In genomic region chr10:3803884-3804741, GRCh38 we compare ENCODE assay signal across 8 cellular contexts. TPM values are rescaled to one million over a fixed set of nuclear protein-coding genes. Genes with fewer than 3 reads are reported as not detected.
A peak's percentile ranks its signal among the peaks of the same experiment; 100 is the strongest.
DNase-seq lines count a peak whose midpoint lies in the region; ATAC-seq and TF ChIP-seq lines count a peak whose summit lies in the region.

No MANE protein-coding gene starts in this region.

- H3K9ac ChIP-seq in liver (ENCODE audit: low read depth in 1 of 2, low read length in 2 of 2) (peak overlapping the region in 1 of 2 donors; percentile 56), subcutaneous abdominal adipose tissue (ENCODE audit: low read length in 5 of 5) (peak overlapping the region in 4 of 5 donors; percentile 13 to 50 (median 31))

- H3K27ac ChIP-seq in liver (ENCODE audit: low read depth in 1 of 2, low read length in 2 of 2) (peak overlapping the region; percentile 80 to 86), subcutaneous abdominal adipose tissue (ENCODE audit: low read depth, low read length) (peak overlapping the region; percentile 98)

- no peak for TF ChIP-seq CTCF in liver (IDR thresholded peaks at IDR 0.05; ENCODE audit: low read depth, low read length, missing input control)

- H3K4me1 ChIP-seq in liver (ENCODE audit: control insufficient read depth in 4 of 4, insufficient read depth in 4 of 4, low read length in 3 of 4), result peaks cover 3 to 29% (median 9%) of the 10 kb centered on the region in 4 donors
- H3K4me1 ChIP-seq in subcutaneous abdominal adipose tissue (ENCODE audit: control insufficient read depth in 5 of 5, insufficient read depth in 5 of 5, low read length in 5 of 5), result peaks cover 8 to 51% (median 37%) of the 10 kb centered on the region in 5 donors

- TF ChIP-seq RAD21 in liver (IDR thresholded peaks at IDR 0.05), result no peak

- H3K36me3 ChIP-seq in liver (ENCODE audit: control insufficient read depth in 4 of 4, insufficient read depth in 3 of 4, low read depth in 1 of 4, low read length in 3 of 4) (no peaks in the 10 kb centered on the region), subcutaneous abdominal adipose tissue (ENCODE audit: control insufficient read depth in 5 of 5, insufficient read depth in 5 of 5, low read length in 5 of 5) (no peaks in the 10 kb centered on the region)

- WGBS in liver, result 83% methylated on average over 13 of the region's 13 CpGs

- no peak for ATAC-seq in HG03280 (IDR thresholded peaks at IDR 0.05; ENCODE audit: unreplicated experiment)
- ATAC-seq in HG03097 (IDR thresholded peaks at IDR 0.05; ENCODE audit: low FRiP score, unreplicated experiment), result no peak

- DNase-seq in COLO668 (lab: John Stamatoyannopoulos, UW; ENCODE audit: unreplicated experiment) (peak; percentile 18), OCI-M2 (lab: John Stamatoyannopoulos, UW; ENCODE audit: unreplicated experiment) (peak; percentile 31), NCI-H2081 (lab: John Stamatoyannopoulos, UW) (no peak)
- DNase-seq in activated naive CD4-positive, alpha-beta T cell treated with anti-CD3 and anti-CD28 coated beads, Interleukin-2, amount 50 U/mL, for 16 hours, result peak; percentile 63

- H3K9me3 ChIP-seq in liver (ENCODE audit: control insufficient read depth in 4 of 4, low read length in 3 of 4), result no peaks in the 10 kb centered on the region
- no peaks in the 10 kb centered on the region for H3K9me3 ChIP-seq in subcutaneous abdominal adipose tissue (ENCODE audit: control insufficient read depth in 5 of 5, low read length in 5 of 5)

- H3K27me3 ChIP-seq in liver (ENCODE audit: control insufficient read depth in 4 of 4, insufficient read depth in 4 of 4, low read length in 3 of 4) (no peaks in the 10 kb centered on the region), subcutaneous abdominal adipose tissue (ENCODE audit: control insufficient read depth in 5 of 5, insufficient read depth in 4 of 5, low read length in 5 of 5) (no peaks in the 10 kb centered on the region)

- H3K4me3 ChIP-seq in liver (ENCODE audit: low read depth in 1 of 3, low read length in 3 of 3), result no peak overlapping the region
- peak overlapping the region in 1 of 5 donors; percentile 19 for H3K4me3 ChIP-seq in subcutaneous abdominal adipose tissue (ENCODE audit: low read depth in 1 of 5, low read length in 5 of 5)

TF ChIP-seq in liver, 16 proteins besides CTCF, POLR2A, EP300 and RAD21:
- TF ChIP-seq FOXA1 (IDR thresholded peaks at IDR 0.05) (no peak), MAX (IDR thresholded peaks at IDR 0.05) (no peak), GABPA (IDR thresholded peaks at IDR 0.05 in 1 of 2, conservative IDR thresholded peaks at IDR 0.05 in 1 of 2) (no peak), TAF1 (conservative IDR thresholded peaks at IDR 0.05) (no peak), HNF4G (IDR thresholded peaks at IDR 0.05) (no peak), RXRA (IDR thresholded peaks at IDR 0.05) (no peak), SP1 (IDR thresholded peaks at IDR 0.05) (no peak), EGR1 (IDR thresholded peaks at IDR 0.05; ENCODE audit: low read depth in 2 of 2) (no peak), REST (IDR thresholded peaks at IDR 0.05) (no peak), ATF3 (IDR thresholded peaks at IDR 0.05) (no peak), JUND (IDR thresholded peaks at IDR 0.05) (no peak)

RNA-seq across cellular contexts. Expression of gene KLF6, which starts 19.1 kb away (rescaled TPM):
- 10 to 100 TPM; 17.7 to 26.6 TPM for total RNA-seq in liver
- 100 to 1,000 TPM in 1 of 2 donors, 10 to 100 TPM in 1; 11.0 to 124 TPM for polyA plus RNA-seq in liver

Comparison
In these comparisons a context has a peak if more than half of its experiments do, and no peak if none do; other contexts are left out.
1. DNase-seq: peak in COLO668 (single experiment), OCI-M2 (single experiment) and activated naive CD4-positive, alpha-beta T cell treated with anti-CD3 and anti-CD28 coated beads, Interleukin-2, amount 50 U/mL, for 16 hours (single experiment); none in NCI-H2081 (0 of 2).